ENCODE assay signal across 20 cellular contexts in the genomic region with DNA sequence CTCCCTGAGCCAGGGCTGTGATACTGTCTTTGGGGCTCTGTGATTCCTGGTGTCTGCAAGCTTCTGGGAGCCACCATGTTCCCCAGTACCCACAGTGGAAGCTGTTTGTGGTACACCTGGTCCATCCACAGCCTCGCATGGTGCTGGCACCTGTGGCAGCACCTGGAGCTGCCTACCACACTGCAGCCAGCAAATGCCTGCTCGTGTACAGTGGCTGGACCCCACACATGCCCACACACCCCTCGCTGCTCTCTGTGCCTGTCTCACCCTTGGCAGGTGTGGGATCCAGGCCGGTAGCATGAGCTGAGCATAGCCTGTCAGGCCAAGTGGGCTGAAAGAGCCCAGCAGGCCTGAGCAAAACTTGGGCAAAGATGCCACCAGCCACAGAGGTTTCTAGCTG. TPM values are rescaled to one million over a fixed set of nuclear protein-coding genes. Genes with fewer than 3 reads are reported as not detected.
DNase-seq lines count a peak whose midpoint lies in the region; ATAC-seq, FAIRE-seq and TF ChIP-seq lines count a peak whose summit lies in the region.
"Had no signal": no experiment of that assay in that cellular context is flagged by ENCODE, and none has a peak within 500 bp of the region (broad histone marks: within the 10 kb centered on the region; RNA-seq: fewer than 3 reads in every experiment).

No MANE protein-coding gene starts in this region.

- no peak for FAIRE-seq in kidney (lab: Jason Lieb, UNC)
- FAIRE-seq: D721Med, GM12878, H54 had no signal

- intact Hi-C loops in kidney (cut with DNase I): no loop called here
- intact Hi-C loops in sciatic nerve (cut with DNase I): no loop called here
- intact Hi-C loops in upper lobe of right lung (cut with DNase I): no loop called here
- intact Hi-C loops in CD8-positive, alpha-beta T cell (cut with DNase I, micrococcal nuclease): no loop called here

- H3K36me3 ChIP-seq in kidney (ENCODE audit: control insufficient read depth in 1 of 2, insufficient read depth in 2 of 2, low read length in 2 of 2): no peaks in the 10 kb centered on the region
- H3K36me3 ChIP-seq in upper lobe of right lung: no peaks in the 10 kb centered on the region
- H3K36me3 ChIP-seq in CD8-positive, alpha-beta T cell (ENCODE audit: insufficient read depth, low read length): no peaks in the 10 kb centered on the region
- H3K36me3 ChIP-seq: HAP-1 had no signal

- no peaks in the 10 kb centered on the region for H3K36me3 Mint-ChIP-seq in CD8-positive, alpha-beta T cell
- H3K36me3 Mint-ChIP-seq: CD4-positive, CD25-positive, alpha-beta regulatory T cell had no signal

- no peak overlapping the region for H3K4me3 ChIP-seq in kidney (ENCODE audit: low read length in 2 of 2)
- no peak overlapping the region for H3K4me3 ChIP-seq in upper lobe of right lung
- no peak overlapping the region for H3K4me3 ChIP-seq in CD8-positive, alpha-beta T cell (ENCODE audit: low read depth, low read length)
- H3K4me3 ChIP-seq: GM12878, GM23338, HAP-1 had no signal

- H3K27me3 ChIP-seq in upper lobe of right lung: no peaks in the 10 kb centered on the region
- no peaks in the 10 kb centered on the region for H3K27me3 ChIP-seq in CD8-positive, alpha-beta T cell (ENCODE audit: insufficient read depth, low read length)

- CTCF ChIA-PET in CD8-positive, alpha-beta T cell (lab: Charles Lee): interaction anchor here (1.1 kb wide), 1 partner anchor 17 kb away, joined by 3 read pairs; no protein-coding TSS in a partner anchor

- peaks cover 7 to 12% of the 10 kb centered on the region in 2 donors for H3K9me3 Mint-ChIP-seq in stimulated activated naive CD8-positive, alpha-beta T cell treated with anti-CD3 and anti-CD28 coated beads, Interleukin-15, amount 100 ng/mL, for 72 hours
- peaks cover 3% of the 10 kb centered on the region for H3K9me3 Mint-ChIP-seq in CD8-positive, alpha-beta T cell

- no peak overlapping the region for H3K27ac ChIP-seq in kidney (ENCODE audit: low read depth in 2 of 2, low read length in 2 of 2)
- H3K27ac ChIP-seq in upper lobe of right lung: no peak overlapping the region
- no peak overlapping the region for H3K27ac ChIP-seq in CD8-positive, alpha-beta T cell (ENCODE audit: low read depth, low read length)
- H3K27ac ChIP-seq: C4-2B had no signal

- peaks cover 6% of the 10 kb centered on the region for H3K27me3 Mint-ChIP-seq in stimulated activated naive CD8-positive, alpha-beta T cell treated with anti-CD3 and anti-CD28 coated beads, Interleukin-15, amount 100 ng/mL, for 72 hours
- no peaks in the 10 kb centered on the region for H3K27me3 Mint-ChIP-seq in CD8-positive, alpha-beta T cell (ENCODE audit: low read depth)
- H3K27me3 Mint-ChIP-seq: CD4-positive, CD25-positive, alpha-beta regulatory T cell had no signal

- H3K4me1 Mint-ChIP-seq in stimulated activated naive CD8-positive, alpha-beta T cell treated with anti-CD3 and anti-CD28 coated beads, Interleukin-15, amount 100 ng/mL, for 72 hours: no peaks in the 10 kb centered on the region
- H3K4me1 Mint-ChIP-seq in CD8-positive, alpha-beta T cell (ENCODE audit: low read depth): no peaks in the 10 kb centered on the region
- H3K4me1 Mint-ChIP-seq: CD4-positive, CD25-positive, alpha-beta regulatory T cell; CD8-positive, alpha-beta memory T cell; GM23338 had no signal

- POLR2A ChIA-PET in CD8-positive, alpha-beta T cell (lab: Charles Lee): no interaction called here

- H3K4me3 Mint-ChIP-seq in stimulated activated naive CD8-positive, alpha-beta T cell treated with anti-CD3 and anti-CD28 coated beads, Interleukin-15, amount 100 ng/mL, for 72 hours: no peak overlapping the region
- no peak overlapping the region for H3K4me3 Mint-ChIP-seq in CD8-positive, alpha-beta T cell
- H3K4me3 Mint-ChIP-seq: CD4-positive, CD25-positive, alpha-beta regulatory T cell; CD8-positive, alpha-beta memory T cell; GM23338 had no signal

- H3K4me1 ChIP-seq in kidney (ENCODE audit: control insufficient read depth in 1 of 2, insufficient read depth in 1 of 2, low read depth in 1 of 2, low read length in 2 of 2) (no peaks in the 10 kb centered on the region), upper lobe of right lung (no peaks in the 10 kb centered on the region)
- H3K4me1 ChIP-seq in CD8-positive, alpha-beta T cell (ENCODE audit: insufficient read depth, low read length): no peaks in the 10 kb centered on the region

- peak; percentile 14 for ATAC-seq in stimulated activated naive CD8-positive, alpha-beta T cell treated with anti-CD3 and anti-CD28 coated beads, Interleukin-15, Interleukin-2, amounts not matched to agents 100 U/mL and 50 U/mL, for 24 hours
- no peak for ATAC-seq in stimulated activated naive CD8-positive, alpha-beta T cell treated with anti-CD3 and anti-CD28 coated beads, Interleukin-15, amount 100 ng/mL, for 72 hours
- ATAC-seq in sciatic nerve (peak; percentile 36), upper lobe of right lung (peak; percentile 34), GM18907 (IDR thresholded peaks at IDR 0.05; ENCODE audit: unreplicated experiment) (no peak)
- ATAC-seq in CD8-positive, alpha-beta T cell: no peak
- ATAC-seq: GM12878, GM23338 had no signal

- no peak for DNase-seq in stimulated activated naive CD8-positive, alpha-beta T cell treated with anti-CD3 and anti-CD28 coated beads, Interleukin-15, Interleukin-2, amounts not matched to agents 100 U/mL and 50 U/mL, for 24 hours
- no peak for DNase-seq in stimulated activated naive CD8-positive, alpha-beta T cell treated with anti-CD3 and anti-CD28 coated beads, Interleukin-15, amount 100 ng/mL, for 72 hours
- DNase-seq in kidney (peak; percentile 49), sciatic nerve (ENCODE audit: low spot score) (no peak), upper lobe of right lung (no peak), NCI-H748 treated with DMSO at 0.1 percent for 48 hours (lab: John Stamatoyannopoulos, UW) (no peak)
- DNase-seq in CD8-positive, alpha-beta T cell: no peak
- DNase-seq: CD4-positive, CD25-positive, alpha-beta regulatory T cell; CD8-positive, alpha-beta memory T cell; DMS 273 treated with DMSO at 0.1 percent for 48 hours; DMS79; EL; GDM1 had no signal

- TF ChIP-seq CTCF in kidney (IDR thresholded peaks at IDR 0.05; ENCODE audit: borderline replicate concordance, extremely low read depth, insufficient read depth) (no peak), upper lobe of right lung (IDR thresholded peaks at IDR 0.05) (no peak)
- TF ChIP-seq CTCF in CD8-positive, alpha-beta T cell (IDR thresholded peaks at IDR 0.05): no peak

- H3K9me3 ChIP-seq in kidney (ENCODE audit: control insufficient read depth in 1 of 2, low read length in 2 of 2) (no peaks in the 10 kb centered on the region), upper lobe of right lung (no peaks in the 10 kb centered on the region)
- H3K9me3 ChIP-seq in CD8-positive, alpha-beta T cell (ENCODE audit: low read length): no peaks in the 10 kb centered on the region
- H3K9me3 ChIP-seq: HAP-1 had no signal

- H3K27ac Mint-ChIP-seq in stimulated activated naive CD8-positive, alpha-beta T cell treated with anti-CD3 and anti-CD28 coated beads, Interleukin-15, amount 100 ng/mL, for 72 hours: no peak overlapping the region
- no peak overlapping the region for H3K27ac Mint-ChIP-seq in CD8-positive, alpha-beta T cell
- H3K27ac Mint-ChIP-seq: CD4-positive, CD25-positive, alpha-beta regulatory T cell; CD8-positive, alpha-beta memory T cell; GM23338 had no signal

- no peak overlapping the region for H3K9ac ChIP-seq in kidney (ENCODE audit: low read length in 2 of 2)

RNA-seq across cellular contexts. Expression of gene CSRNP3, which starts 41.8 kb away (rescaled TPM):
- total RNA-seq in kidney (6.4 TPM), sciatic nerve (8.3 TPM), upper lobe of right lung (1.9 TPM)
- polyA plus RNA-seq in kidney (ENCODE audit: insufficient read depth, low read depth, low replicate concordance): 3.3 TPM
- total RNA-seq in CD8-positive, alpha-beta T cell: not detected
- total RNA-seq: CD4-positive, CD25-positive, alpha-beta regulatory T cell; CD8-positive, alpha-beta memory T cell had no signal
- polyA plus RNA-seq: CD4-positive, CD25-positive, alpha-beta regulatory T cell; CD8-positive, alpha-beta memory T cell had no signal

Comparison
In these comparisons a context has a peak if more than half of its experiments do, and no peak if none do; other contexts are left out.
1. ATAC-seq: peak in stimulated activated naive CD8-positive, alpha-beta T cell treated with anti-CD3 and anti-CD28 coated beads, Interleukin-15, Interleukin-2, amounts not matched to agents 100 U/mL and 50 U/mL, for 24 hours (single experiment), sciatic nerve (single experiment) and upper lobe of right lung (single experiment); none in stimulated activated naive CD8-positive, alpha-beta T cell treated with anti-CD3 and anti-CD28 coated beads, Interleukin-15, amount 100 ng/mL, for 72 hours (single experiment), CD8-positive, alpha-beta T cell (single experiment) and GM18907 (single experiment).